14 cellular contexts compared by ENCODE assay signal in genomic region chr20:4326194-4327065, GRCh38.
DNase-seq lines count a peak whose midpoint lies in the region; ATAC-seq and TF ChIP-seq lines count a peak whose summit lies in the region.
"Had no signal": no experiment of that assay in that cellular context is flagged by ENCODE, and none has a peak within 500 bp of the region (broad histone marks: within the 10 kb centered on the region; RNA-seq: fewer than 3 reads in every experiment).

No MANE protein-coding gene starts in this region.

- no peaks in the 10 kb centered on the region for H3K79me2 ChIP-seq in hepatocyte

- no peaks in the 10 kb centered on the region for H4K20me1 ChIP-seq in hepatocyte (ENCODE audit: insufficient read depth, poor library complexity, severe bottlenecking)

- 77% methylated on average over 4 of the region's 4 CpGs for WGBS in hepatocyte (ENCODE audit: low lambda C conversion rate, missing lambda C conversion rate)

- H3K9me2 ChIP-seq in hepatocyte (replicated peaks; ENCODE audit: insufficient read depth) = no peaks in the 10 kb centered on the region

- H3K27ac ChIP-seq in left ventricle myocardium inferior (replicated peaks) = peak overlapping the region; percentile 40
- H3K27ac ChIP-seq in right atrium auricular region = peak overlapping the region in 1 of 2 donors; percentile 2
- no peak overlapping the region for H3K27ac ChIP-seq in RWPE2 (ENCODE audit: poor library complexity, severe bottlenecking)
- H3K27ac ChIP-seq in hepatocyte = no peak overlapping the region
- peak overlapping the region; percentile 7 for H3K27ac ChIP-seq in vagina

- no peak overlapping the region for H2AFZ ChIP-seq in hepatocyte

- no peak overlapping the region for H3K4me3 ChIP-seq in left ventricle myocardium inferior
- H3K4me3 ChIP-seq in right atrium auricular region = no peak overlapping the region
- H3K4me3 ChIP-seq in RWPE2 (ENCODE audit: severe bottlenecking) = no peak overlapping the region
- no peak overlapping the region for H3K4me3 ChIP-seq in hepatocyte
- H3K4me3 ChIP-seq in vagina = no peak overlapping the region
- H3K4me3 ChIP-seq: coronary artery had no signal

- intact Hi-C loops in left ventricle myocardium inferior (cut with micrococcal nuclease) (no loop called here), vagina (cut with DNase I) (no loop called here)

- H3K36me3 ChIP-seq in left ventricle myocardium inferior (no peaks in the 10 kb centered on the region), right atrium auricular region (no peaks in the 10 kb centered on the region), RWPE2 (ENCODE audit: low read depth) (no peaks in the 10 kb centered on the region), hepatocyte (replicated peaks; ENCODE audit: insufficient read depth, low read depth) (no peaks in the 10 kb centered on the region), vagina (no peaks in the 10 kb centered on the region)

- TF ChIP-seq POLR2A in vagina (IDR thresholded peaks at IDR 0.05) = no peak

- H3K4me2 ChIP-seq in hepatocyte = no peak overlapping the region

- H3K4me1 ChIP-seq in left ventricle myocardium inferior (peaks cover 8% of the 10 kb centered on the region), right atrium auricular region (no peaks in the 10 kb centered on the region), RWPE2 (ENCODE audit: insufficient read depth, poor library complexity, severe bottlenecking) (no peaks in the 10 kb centered on the region), hepatocyte (ENCODE audit: insufficient read depth) (no peaks in the 10 kb centered on the region), vagina (no peaks in the 10 kb centered on the region)

- H3K9me3 ChIP-seq in left ventricle myocardium inferior (replicated peaks) = peaks cover 7% of the 10 kb centered on the region
- H3K9me3 ChIP-seq in right atrium auricular region = no peaks in the 10 kb centered on the region
- H3K9me3 ChIP-seq in RWPE2 (ENCODE audit: severe bottlenecking) = peaks cover 6% of the 10 kb centered on the region
- no peaks in the 10 kb centered on the region for H3K9me3 ChIP-seq in hepatocyte (ENCODE audit: low read depth)
- no peaks in the 10 kb centered on the region for H3K9me3 ChIP-seq in vagina

- H3K27me3 ChIP-seq in left ventricle myocardium inferior (ENCODE audit: low read depth) = peaks cover 10% of the 10 kb centered on the region
- H3K27me3 ChIP-seq in right atrium auricular region = no peaks in the 10 kb centered on the region
- no peaks in the 10 kb centered on the region for H3K27me3 ChIP-seq in RWPE2 (ENCODE audit: insufficient read depth, poor library complexity, severe bottlenecking)
- no peaks in the 10 kb centered on the region for H3K27me3 ChIP-seq in hepatocyte
- no peaks in the 10 kb centered on the region for H3K27me3 ChIP-seq in vagina

- TF ChIP-seq CTCF in left ventricle myocardium inferior (IDR thresholded peaks at IDR 0.05; ENCODE audit: borderline replicate concordance) = no peak
- TF ChIP-seq CTCF in right atrium auricular region (IDR thresholded peaks at IDR 0.05) = no peak
- no peak for TF ChIP-seq CTCF in RWPE2 (IDR thresholded peaks at IDR 0.05; ENCODE audit: poor library complexity, severe bottlenecking)
- TF ChIP-seq CTCF in hepatocyte (IDR thresholded peaks at IDR 0.05; ENCODE audit: poor library complexity) = no peak
- no peak for TF ChIP-seq CTCF in vagina (IDR thresholded peaks at IDR 0.05)

- peak; percentile 20 for DNase-seq in left ventricle myocardium inferior
- DNase-seq in right atrium auricular region (ENCODE audit: low spot score) = no peak
- DNase-seq in RWPE2 (ENCODE audit: low spot score) = no peak
- peak; percentile 15 for DNase-seq in hepatocyte (ENCODE audit: low spot score)
- DNase-seq in vagina (ENCODE audit: extremely low spot score in 2 of 2) = no peak
- DNase-seq in midbrain (lab: John Stamatoyannopoulos, UW) = no peak
- DNase-seq in cerebellar cortex (ENCODE audit: low spot score) = no peak
- no peak for DNase-seq in NCI-H128 (lab: John Stamatoyannopoulos, UW; ENCODE audit: unreplicated experiment)
- DNase-seq: activated CD8-positive, alpha-beta memory T cell treated with anti-CD3 and anti-CD28 coated beads, Interleukin-2, amount 50 U/mL, for 4 hours; HCEC 1CT; natural killer cell; NCI-H1694 treated with DMSO at 0.1 percent for 48 hours; NCI-H510A had no signal

- peak; percentile 60 for ATAC-seq in RWPE2 (ENCODE audit: low read depth)
- ATAC-seq: natural killer cell had no signal

Comparison
In these comparisons a context has a peak if more than half of its experiments do, and no peak if none do; other contexts are left out.
1. DNase-seq: peak in left ventricle myocardium inferior (single experiment) and hepatocyte (single experiment); none in right atrium auricular region (single experiment), RWPE2 (single experiment), vagina (0 of 2), midbrain (single experiment), cerebellar cortex (single experiment) and NCI-H128 (single experiment).
2. H3K27ac ChIP-seq: peak in left ventricle myocardium inferior (single experiment) and vagina (single experiment); none in RWPE2 (single experiment) and hepatocyte (single experiment).